1 cellular context compared by ENCODE assay signal in the genomic region with DNA sequence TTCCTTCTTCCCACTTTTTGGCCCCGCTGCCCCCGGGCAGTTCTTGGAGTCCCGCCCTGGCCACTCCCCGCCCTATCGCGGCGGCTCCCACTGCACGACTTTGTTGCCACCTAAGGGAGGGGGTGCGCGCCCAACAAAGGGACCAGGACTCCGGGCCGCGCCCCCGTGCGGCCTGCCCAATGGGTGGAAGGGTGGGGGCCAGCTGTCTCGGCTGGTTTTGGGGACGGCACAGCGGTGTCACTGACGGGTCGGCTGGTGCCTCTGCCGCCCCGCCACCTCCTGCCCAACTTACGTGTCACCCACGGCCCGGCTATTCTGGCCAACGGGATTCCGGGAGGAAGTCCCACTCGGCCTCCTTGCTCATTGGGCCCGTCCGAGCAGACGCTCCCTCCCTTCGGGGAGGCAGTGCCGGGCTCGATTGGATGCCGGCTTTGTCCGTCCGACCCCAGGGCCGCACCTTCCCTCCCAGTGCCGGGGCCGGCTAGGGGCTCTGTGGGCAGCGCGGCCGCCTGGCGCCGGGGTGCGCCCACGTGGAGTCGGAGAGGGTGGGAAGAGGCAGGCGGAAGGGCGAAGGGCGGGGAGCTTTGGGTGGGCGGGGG.
TF ChIP-seq lines count a peak whose summit lies in the region.

A gene with protein sequence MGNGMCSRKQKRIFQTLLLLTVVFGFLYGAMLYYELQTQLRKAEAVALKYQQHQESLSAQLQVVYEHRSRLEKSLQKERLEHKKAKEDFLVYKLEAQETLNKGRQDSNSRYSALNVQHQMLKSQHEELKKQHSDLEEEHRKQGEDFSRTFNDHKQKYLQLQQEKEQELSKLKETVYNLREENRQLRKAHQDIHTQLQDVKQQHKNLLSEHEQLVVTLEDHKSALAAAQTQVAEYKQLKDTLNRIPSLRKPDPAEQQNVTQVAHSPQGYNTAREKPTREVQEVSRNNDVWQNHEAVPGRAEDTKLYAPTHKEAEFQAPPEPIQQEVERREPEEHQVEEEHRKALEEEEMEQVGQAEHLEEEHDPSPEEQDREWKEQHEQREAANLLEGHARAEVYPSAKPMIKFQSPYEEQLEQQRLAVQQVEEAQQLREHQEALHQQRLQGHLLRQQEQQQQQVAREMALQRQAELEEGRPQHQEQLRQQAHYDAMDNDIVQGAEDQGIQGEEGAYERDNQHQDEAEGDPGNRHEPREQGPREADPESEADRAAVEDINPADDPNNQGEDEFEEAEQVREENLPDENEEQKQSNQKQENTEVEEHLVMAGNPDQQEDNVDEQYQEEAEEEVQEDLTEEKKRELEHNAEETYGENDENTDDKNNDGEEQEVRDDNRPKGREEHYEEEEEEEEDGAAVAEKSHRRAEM (minus strand): TSS at position 314 of the 599 bp plus-strand sequence. CDS start 639 bp downstream, outside the sequence.

TF ChIP-seq in IMR-90, 13 proteins besides CTCF, POLR2A, EP300 and RAD21:
- TF ChIP-seq, protein P1, sequence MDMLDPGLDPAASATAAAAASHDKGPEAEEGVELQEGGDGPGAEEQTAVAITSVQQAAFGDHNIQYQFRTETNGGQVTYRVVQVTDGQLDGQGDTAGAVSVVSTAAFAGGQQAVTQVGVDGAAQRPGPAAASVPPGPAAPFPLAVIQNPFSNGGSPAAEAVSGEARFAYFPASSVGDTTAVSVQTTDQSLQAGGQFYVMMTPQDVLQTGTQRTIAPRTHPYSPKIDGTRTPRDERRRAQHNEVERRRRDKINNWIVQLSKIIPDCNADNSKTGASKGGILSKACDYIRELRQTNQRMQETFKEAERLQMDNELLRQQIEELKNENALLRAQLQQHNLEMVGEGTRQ (IDR thresholded peaks at IDR 0.05; ENCODE audit: low read depth, low read length) = peak; percentile 53
- TF ChIP-seq, protein P2, sequence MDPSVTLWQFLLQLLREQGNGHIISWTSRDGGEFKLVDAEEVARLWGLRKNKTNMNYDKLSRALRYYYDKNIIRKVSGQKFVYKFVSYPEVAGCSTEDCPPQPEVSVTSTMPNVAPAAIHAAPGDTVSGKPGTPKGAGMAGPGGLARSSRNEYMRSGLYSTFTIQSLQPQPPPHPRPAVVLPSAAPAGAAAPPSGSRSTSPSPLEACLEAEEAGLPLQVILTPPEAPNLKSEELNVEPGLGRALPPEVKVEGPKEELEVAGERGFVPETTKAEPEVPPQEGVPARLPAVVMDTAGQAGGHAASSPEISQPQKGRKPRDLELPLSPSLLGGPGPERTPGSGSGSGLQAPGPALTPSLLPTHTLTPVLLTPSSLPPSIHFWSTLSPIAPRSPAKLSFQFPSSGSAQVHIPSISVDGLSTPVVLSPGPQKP (IDR thresholded peaks at IDR 0.05; ENCODE audit: borderline replicate concordance, low read depth, low read length) = no peak
- TF ChIP-seq FOS (IDR thresholded peaks at IDR 0.05; ENCODE audit: low read depth, low read length) (no peak), RCOR1 (IDR thresholded peaks at IDR 0.05; ENCODE audit: insufficient replicate concordance, low read length) (no peak), MAFK (IDR thresholded peaks at IDR 0.05; ENCODE audit: low read depth, low read length) (no peak), CHD1 (IDR thresholded peaks at IDR 0.05; ENCODE audit: low read depth, low read length) (0 out of 2 replicates have a peak, but pooled peaks have one; percentile 23), MAZ (IDR thresholded peaks at IDR 0.05; ENCODE audit: borderline replicate concordance, low read depth, low read length) (peak; percentile 52; the same call in 1 of the 2 replicates), SMC3 (IDR thresholded peaks at IDR 0.05; ENCODE audit: low read depth, low read length) (no peak), MXI1 (IDR thresholded peaks at IDR 0.05; ENCODE audit: borderline replicate concordance, low read depth, low read length) (no peak; the same call in none of the 2 replicates)
